26 cellular contexts compared by ENCODE assay signal in the genomic region with DNA sequence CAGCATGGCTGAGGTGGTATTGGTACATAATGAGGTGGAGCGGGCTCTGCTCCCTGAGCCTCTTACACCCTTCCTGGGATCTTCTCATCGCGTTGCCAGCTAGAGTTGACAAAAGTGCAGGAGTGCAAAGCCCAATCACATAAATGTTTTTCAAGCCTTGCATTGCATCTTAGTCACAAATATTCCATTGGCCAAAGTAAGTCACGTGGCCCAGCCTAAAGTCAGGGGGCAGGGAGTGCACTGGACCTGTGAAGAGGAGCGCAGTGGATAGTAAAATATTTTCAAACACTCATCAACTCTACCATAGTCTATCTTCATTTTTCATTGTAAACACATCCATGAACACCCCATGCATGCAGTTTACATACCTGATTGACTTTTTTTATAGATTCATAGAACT.
"Had no signal": no experiment of that assay in that cellular context is flagged by ENCODE, and none has a peak within 500 bp of the region (broad histone marks: within the 10 kb centered on the region; RNA-seq: fewer than 3 reads in every experiment).

No MANE protein-coding gene starts in this region.

- FAIRE-seq: colon, endothelial cell of umbilical vein, frontal cortex had no signal

- H3K27me3 ChIP-seq: colonic mucosa, esophagus muscularis mucosa, esophagus squamous epithelium, foreskin keratinocyte, gastrocnemius medialis, gastroesophageal sphincter, heart left ventricle, heart right ventricle had no signal

- H3K9me3 ChIP-seq: colonic mucosa, esophagus muscularis mucosa, esophagus squamous epithelium, gastrocnemius medialis, gastroesophageal sphincter, heart left ventricle, heart right ventricle had no signal

- H3K36me3 ChIP-seq: colonic mucosa, esophagus muscularis mucosa, esophagus squamous epithelium, gastrocnemius medialis, gastroesophageal sphincter, heart right ventricle had no signal

- ATAC-seq: effector memory CD8-positive, alpha-beta T cell; esophagus mucosa; foreskin keratinocyte; gastrocnemius medialis; gastroesophageal sphincter; heart left ventricle; heart right ventricle had no signal

- H3K4me1 ChIP-seq: colonic mucosa, esophagus muscularis mucosa, foreskin keratinocyte, gastrocnemius medialis, gastroesophageal sphincter, heart right ventricle had no signal

- H3K4me3 ChIP-seq: colonic mucosa, coronary artery, dorsolateral prefrontal cortex, esophagus muscularis mucosa, esophagus squamous epithelium, gastrocnemius medialis, gastroesophageal sphincter, heart left ventricle, heart right ventricle had no signal

- DNase-seq: colonic mucosa; cortex of kidney; dermis blood vessel endothelial cell; dorsolateral prefrontal cortex; effector CD4-positive, alpha-beta T cell; effector CD8-positive, alpha-beta T cell; effector memory CD4-positive, alpha-beta T cell; effector memory CD8-positive, alpha-beta T cell; endodermal cell; esophagus squamous epithelium; foreskin fibroblast; foreskin keratinocyte; foreskin melanocyte; gastrocnemius medialis; glutamatergic neuron; head of caudate nucleus; heart left ventricle; heart right ventricle had no signal

- H3K27ac ChIP-seq: colonic mucosa, coronary artery, dorsolateral prefrontal cortex, epithelial cell of prostate, esophagus muscularis mucosa, esophagus squamous epithelium, foreskin keratinocyte, gastrocnemius medialis, gastroesophageal sphincter, heart left ventricle, heart right ventricle had no signal
